Comparison of ENCODE assay signal across 8 cellular contexts in the genomic region with DNA sequence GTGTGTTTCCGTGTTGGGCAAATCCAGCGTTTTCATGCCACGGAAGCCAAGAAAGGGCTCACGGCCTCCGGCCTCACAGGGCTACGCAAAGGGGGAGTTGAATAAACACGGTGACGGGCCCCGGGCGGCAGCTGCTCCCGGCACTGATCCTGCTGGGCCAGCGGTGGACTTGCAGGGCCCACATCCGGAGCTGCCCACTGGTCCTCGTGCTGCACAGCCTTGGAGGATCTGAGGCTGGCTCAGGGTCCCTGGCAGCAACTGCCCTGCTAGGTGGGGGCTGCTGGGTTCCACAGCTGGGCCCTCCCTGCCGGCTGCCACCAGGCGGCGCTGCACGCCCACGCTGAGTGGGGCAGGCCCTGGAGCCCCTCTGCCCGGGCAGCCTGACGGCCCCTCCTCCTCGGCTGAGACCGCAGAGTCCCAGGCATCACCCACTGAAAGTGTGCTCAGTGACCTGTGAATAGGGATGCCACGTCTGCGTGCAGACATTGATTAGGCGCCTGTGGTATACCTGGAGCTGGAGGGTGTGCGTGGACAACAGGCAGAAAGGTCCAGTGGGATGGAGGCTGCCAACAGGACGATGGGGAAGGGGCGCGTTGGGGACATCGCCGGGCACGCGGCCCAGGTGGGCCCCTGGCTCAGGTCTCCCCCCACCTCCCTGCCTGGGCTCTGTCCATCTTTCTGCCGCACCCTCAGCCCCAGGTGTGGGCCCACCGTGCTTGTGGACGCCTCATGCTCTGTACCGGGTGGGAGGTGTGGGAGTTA. TPM values are rescaled to one million over a fixed set of nuclear protein-coding genes. Genes with fewer than 3 reads are reported as not detected.
DNase-seq lines count a peak whose midpoint lies in the region; ATAC-seq and TF ChIP-seq lines count a peak whose summit lies in the region.

No MANE protein-coding gene starts in this region.

- H4K20me1 ChIP-seq in PC-3 (ENCODE audit: low read length) = peaks cover 5% of the 10 kb centered on the region; the same call in 1 of the 2 replicates

- TF ChIP-seq CTCF in PC-3 (conservative IDR thresholded peaks at IDR 0.05; ENCODE audit: low read depth, low read length) = peak; percentile 80

- H3K36me3 ChIP-seq in PC-3 (ENCODE audit: low read depth, low read length) = no peaks in the 10 kb centered on the region; the same call in 1 of the 2 replicates

- CTCF ChIA-PET in PC-3 (lab: Charles Lee) = interaction anchor here (0.6 kb wide), 1 partner anchor 150 kb away, joined by 3 read pairs; no protein-coding TSS in a partner anchor

- H3K79me2 ChIP-seq in PC-3 (ENCODE audit: low read length) = peaks cover 11% of the 10 kb centered on the region

- no peak overlapping the region for H3K4me2 ChIP-seq in PC-3 (ENCODE audit: low read length)

- BruUV-seq in PC-3 (replicated peaks; lab: Mats Ljungman, UMichigan) = no TSS peak

- H3K9me2 ChIP-seq in PC-3 (replicated peaks; ENCODE audit: low read length) = no peaks in the 10 kb centered on the region

- peaks cover 7% of the 10 kb centered on the region; the same call in 1 of the 2 replicates for H3K27me3 ChIP-seq in PC-3 (ENCODE audit: low read length)

- intact Hi-C loops in PC-3 (cut with micrococcal nuclease) = loop anchor here (5.0 kb wide), 1 partner anchor 148 kb away; no protein-coding TSS in a partner anchor

- H3K9ac ChIP-seq in PC-3 (ENCODE audit: low read length) = no peak overlapping the region

- H2AFZ ChIP-seq in PC-3 (ENCODE audit: low read length) = no peak overlapping the region

- no peak overlapping the region for H3K27ac ChIP-seq in PC-3 (ENCODE audit: low read length)

- no peak overlapping the region for H3K4me3 ChIP-seq in PC-3 (ENCODE audit: low read length)

- DNase-seq in NCI-H2081 (lab: John Stamatoyannopoulos, UW) = peak; percentile 56 to 63
- no peak for DNase-seq in NCI-H2081 treated with DMSO at 0.1 percent for 48 hours (lab: John Stamatoyannopoulos, UW)
- DNase-seq in PC-3 = peak; percentile 44
- peak; percentile 40 for DNase-seq in activated effector memory CD4-positive, alpha-beta T cell treated with Interleukin-2 at 50 U/mL for 16 hours
- peak; percentile 45 for DNase-seq in foreskin melanocyte
- DNase-seq in retina = peak; percentile 85
- DNase-seq in occipital lobe (lab: John Stamatoyannopoulos, UW) = no peak
- DNase-seq in GOT3 (lab: John Stamatoyannopoulos, UW) = no peak

- POLR2A ChIA-PET in PC-3 (lab: Charles Lee; ENCODE audit: unreplicated experiment) = no interaction called here

- H3K9me3 ChIP-seq in PC-3 (ENCODE audit: low read length) = no peaks in the 10 kb centered on the region

- ATAC-seq in PC-3 = peak; percentile 61

- H3K4me1 ChIP-seq in PC-3 (ENCODE audit: insufficient read depth, low read length) = peaks cover 10% of the 10 kb centered on the region

- H3F3A ChIP-seq in PC-3 (ENCODE audit: low read length, unreplicated experiment) = no peaks in the 10 kb centered on the region

RNA-seq across cellular contexts. Expression of gene HCN2, which starts 5.3 kb away (rescaled TPM):
- total RNA-seq in PC-3 (2014; rRNA removed) (0.04 and 0.46 TPM in 2 replicates), occipital lobe (8.0 TPM)

RNA-seq across cellular contexts. Expression of gene BSG, which starts 12.0 kb away (rescaled TPM):
- 458 and 514 TPM in 2 replicates for total RNA-seq in PC-3 (2014; rRNA removed)
- 77.4 TPM for total RNA-seq in occipital lobe

RNA-seq across cellular contexts. Expression of gene GZMM, which starts 40.6 kb away (rescaled TPM):
- total RNA-seq in PC-3 (2014; rRNA removed) (0.35 TPM in 1 of 2 replicates, not detected in the other), occipital lobe (not detected)

RNA-seq across cellular contexts. Expression of gene POLRMT, which starts 48.9 kb away (rescaled TPM):
- total RNA-seq in PC-3 (2014; rRNA removed) = 60.5 and 80.6 TPM in 2 replicates
- total RNA-seq in occipital lobe = 12.5 TPM

RNA-seq across cellular contexts. Expression of gene CDC34, which starts 52.9 kb away (rescaled TPM):
- total RNA-seq in PC-3 (2014; rRNA removed) (119 and 152 TPM in 2 replicates), occipital lobe (46.2 TPM)

Comparison
In these comparisons a context has a peak if more than half of its experiments do, and no peak if none do; other contexts are left out.
1. DNase-seq: peak in NCI-H2081 (2 of 2), PC-3 (single experiment), activated effector memory CD4-positive, alpha-beta T cell treated with Interleukin-2 at 50 U/mL for 16 hours (single experiment), foreskin melanocyte (single experiment) and retina (single experiment); none in NCI-H2081 treated with DMSO at 0.1 percent for 48 hours (single experiment), occipital lobe (single experiment) and GOT3 (single experiment).